In genomic region chr15:90496791-90497190, GRCh38 we compare ENCODE assay signal across 2 cellular contexts.
TF ChIP-seq lines count a peak whose summit lies in the region.

No MANE protein-coding gene starts in this region.

TF ChIP-seq in IMR-90, 13 proteins besides CTCF, POLR2A, EP300 and RAD21:
- TF ChIP-seq USF2 (IDR thresholded peaks at IDR 0.05; ENCODE audit: low read depth, low read length) (no peak), ELK1 (IDR thresholded peaks at IDR 0.05; ENCODE audit: borderline replicate concordance, low read depth, low read length) (no peak), NFE2L2 (IDR thresholded peaks at IDR 0.05; ENCODE audit: low read depth, low read length) (no peak), BHLHE40 (IDR thresholded peaks at IDR 0.05; ENCODE audit: low read depth, low read length) (no peak), MAZ (IDR thresholded peaks at IDR 0.05; ENCODE audit: borderline replicate concordance, low read depth, low read length) (no peak), MXI1 (IDR thresholded peaks at IDR 0.05; ENCODE audit: borderline replicate concordance, low read depth, low read length) (no peak), RCOR1 (IDR thresholded peaks at IDR 0.05; ENCODE audit: insufficient replicate concordance, low read length) (no peak), SMC3 (IDR thresholded peaks at IDR 0.05; ENCODE audit: low read depth, low read length) (no peak), CHD1 (IDR thresholded peaks at IDR 0.05; ENCODE audit: low read depth, low read length) (no peak), FOS (IDR thresholded peaks at IDR 0.05; ENCODE audit: low read depth, low read length) (no peak)

TF ChIP-seq in HepG2, 621 proteins besides CTCF, POLR2A, EP300 and RAD21:
- no peak for TF ChIP-seq MAZ (IDR thresholded peaks at IDR 0.05; ENCODE audit: borderline replicate concordance, low read depth, low read length)
- TF ChIP-seq MAZ (CRISPR knock-in tag; IDR thresholded peaks at IDR 0.05; ENCODE audit: low read depth): no peak
- no peak for TF ChIP-seq ZNF224 (CRISPR knock-in tag; IDR thresholded peaks at IDR 0.05)
- TF ChIP-seq ATF7 (IDR thresholded peaks at IDR 0.05): peak; percentile 84
- no peak for TF ChIP-seq ATF7 (CRISPR knock-in tag; IDR thresholded peaks at IDR 0.05)
